9 cellular contexts compared by ENCODE assay signal in genomic region chr9:72304538-72304937, GRCh38.
DNase-seq lines count a peak whose midpoint lies in the region; ATAC-seq, FAIRE-seq and TF ChIP-seq lines count a peak whose summit lies in the region.
"Had no signal": no experiment of that assay in that cellular context is flagged by ENCODE, and none has a peak within 500 bp of the region (broad histone marks: within the 10 kb centered on the region; RNA-seq: fewer than 3 reads in every experiment).

No MANE protein-coding gene starts in this region.

- peaks cover 33% of the 10 kb centered on the region for H3K4me1 Mint-ChIP-seq in activated T-helper 17 cell treated with anti-CD3 and anti-CD28 coated beads, Interleukin-2, amount 50 U/mL, for 72 hours

- no peak for TF ChIP-seq CTCF in spleen (IDR thresholded peaks at IDR 0.05 in 8 of 11, conservative IDR thresholded peaks at IDR 0.05 in 3 of 11)

- no peak for TF ChIP-seq POLR2A in spleen (IDR thresholded peaks at IDR 0.05)

- ATAC-seq in activated T-helper 17 cell treated with anti-CD3 and anti-CD28 coated beads, Interleukin-2, amount 50 U/mL, for 72 hours (replicated peaks) = no peak
- ATAC-seq in GM21576 (IDR thresholded peaks at IDR 0.05; ENCODE audit: unreplicated experiment) (no peak), GM21723 (IDR thresholded peaks at IDR 0.05; ENCODE audit: unreplicated experiment) (no peak)

- H3K4me3 ChIP-seq in spleen = peak overlapping the region in 5 of 8 donors; percentile 15 to 65 (median 28)

- no peaks in the 10 kb centered on the region for H3K27me3 ChIP-seq in spleen (replicated peaks in 1 of 7)

- peaks cover 13 to 56% (median 32%) of the 10 kb centered on the region in 6 donors for H3K4me1 ChIP-seq in spleen

- intact Hi-C loops in spleen (cut with DNase I; ENCODE audit: low total_unique reads) = loop anchor here (10.0 kb wide), 1 partner anchor 50 kb away; no protein-coding TSS in a partner anchor

- peak overlapping the region; percentile 74 for H3K4me3 Mint-ChIP-seq in activated T-helper 17 cell treated with anti-CD3 and anti-CD28 coated beads, Interleukin-2, amount 50 U/mL, for 72 hours

- H3K36me3 ChIP-seq in spleen = no peaks in the 10 kb centered on the region

- H3K27ac ChIP-seq in spleen = peak overlapping the region; percentile 61 to 92 (median 88)

- no peaks in the 10 kb centered on the region for H3K36me3 Mint-ChIP-seq in activated T-helper 17 cell treated with anti-CD3 and anti-CD28 coated beads, Interleukin-2, amount 50 U/mL, for 72 hours (ENCODE audit: low read depth)

- peak; percentile 44 for FAIRE-seq in GM18507 (lab: Jason Lieb, UNC)

- no peaks in the 10 kb centered on the region for H3K27me3 Mint-ChIP-seq in activated T-helper 17 cell treated with anti-CD3 and anti-CD28 coated beads, Interleukin-2, amount 50 U/mL, for 72 hours

- no peaks in the 10 kb centered on the region for H3K9me3 ChIP-seq in spleen

- H3K9me3 Mint-ChIP-seq in activated T-helper 17 cell treated with anti-CD3 and anti-CD28 coated beads, Interleukin-2, amount 50 U/mL, for 72 hours = no peaks in the 10 kb centered on the region

- H3K27ac Mint-ChIP-seq in activated T-helper 17 cell treated with anti-CD3 and anti-CD28 coated beads, Interleukin-2, amount 50 U/mL, for 72 hours = peak overlapping the region; percentile 90

- DNase-seq in GM18507 (ENCODE audit: extremely low spot score, insufficient read length, low read depth) (no peak), kidney tubule cell (ENCODE audit: low spot score) (peak; percentile 27), spleen (no peak), NCI-H146 (lab: John Stamatoyannopoulos, UW) (no peak)
- DNase-seq: NCI-H510A treated with DMSO at 0.1 percent for 48 hours, T1000 had no signal

- WGBS in spleen, 5 donors = 6 to 35% (median 23%) methylated on average over 1 of the region's 1 CpG
